In the genomic region with DNA sequence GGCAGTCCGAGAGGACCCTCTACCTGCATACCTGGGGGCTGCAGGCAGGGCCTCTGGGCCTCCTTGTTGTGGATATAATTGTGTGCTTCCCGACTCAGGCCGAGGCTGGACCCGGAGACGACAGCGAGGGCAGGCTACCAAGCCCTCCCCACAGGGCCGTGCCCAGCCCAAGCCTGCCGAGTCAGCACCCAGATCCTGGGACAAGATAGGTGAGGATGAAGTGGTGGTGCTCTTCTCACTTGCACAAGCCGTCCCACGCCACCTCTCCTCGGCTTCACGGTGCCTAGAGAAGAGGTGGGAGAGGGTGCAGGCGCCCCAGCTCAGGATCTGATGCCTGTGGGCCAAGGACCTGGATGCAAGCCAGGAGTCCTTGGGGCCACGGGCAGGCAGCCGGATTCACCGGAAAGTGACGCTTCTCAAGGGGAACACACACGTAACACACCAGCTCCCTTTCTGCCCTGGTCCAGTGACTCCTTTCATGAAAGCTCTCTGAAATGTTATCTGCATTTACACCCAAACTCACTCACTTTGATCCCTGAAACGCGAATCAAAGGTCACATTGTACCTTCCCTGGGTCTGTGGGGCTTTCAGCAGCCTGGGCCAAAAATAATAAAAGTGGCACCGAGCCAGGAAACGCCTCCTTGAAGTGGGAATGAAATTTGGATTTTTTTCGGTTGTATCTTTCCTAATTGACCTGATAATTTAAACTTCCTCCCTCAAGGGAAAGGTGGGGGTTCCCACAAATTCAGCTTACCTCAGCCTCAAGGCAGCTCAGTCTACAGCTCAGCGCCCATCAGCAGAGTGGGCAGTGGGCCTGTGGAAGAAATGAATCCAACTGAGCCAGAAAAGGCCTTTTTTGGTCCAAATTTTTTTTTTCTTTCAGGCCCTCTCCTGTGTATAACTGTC, we compare ENCODE assay signal across 8 cellular contexts. TPM values are rescaled to one million over a fixed set of nuclear protein-coding genes. Genes with fewer than 3 reads are reported as not detected.
DNase-seq lines count a peak whose midpoint lies in the region; ATAC-seq and TF ChIP-seq lines count a peak whose summit lies in the region.

No MANE protein-coding gene starts in this region.

- H4K20me1 ChIP-seq in BLaER1, result peaks cover 38% of the 10 kb centered on the region
- no peaks in the 10 kb centered on the region; the same call in 1 of the 2 replicates for H4K20me1 ChIP-seq in PC-9 (ENCODE audit: insufficient read depth)

- no peaks in the 10 kb centered on the region for H3K27me3 Mint-ChIP-seq in activated T-helper 17 cell treated with anti-CD3 and anti-CD28 coated beads, Interleukin-2, amount 50 U/mL, for 72 hours
- H3K27me3 Mint-ChIP-seq in type B pancreatic cell, result no peaks in the 10 kb centered on the region

- H3K9me3 ChIP-seq in BLaER1 (no peaks in the 10 kb centered on the region), PC-9 (ENCODE audit: insufficient read depth, low read depth) (no peaks in the 10 kb centered on the region)

- H3K36me3 ChIP-seq in BLaER1 (peaks cover 28% of the 10 kb centered on the region), PC-9 (ENCODE audit: low read depth) (no peaks in the 10 kb centered on the region)

- ATAC-seq in GM19035 (IDR thresholded peaks at IDR 0.05; ENCODE audit: unreplicated experiment) (peak; percentile 21), HG03439 (IDR thresholded peaks at IDR 0.05; ENCODE audit: unreplicated experiment) (peak; percentile 19), omental fat pad (ENCODE audit: low FRiP score) (peak; percentile 42)
- ATAC-seq in activated T-helper 17 cell treated with anti-CD3 and anti-CD28 coated beads, Interleukin-2, amount 50 U/mL, for 72 hours (replicated peaks), result peak; percentile 47

- TSS peak; percentile 48 for BruUV-seq in PC-9 (replicated peaks; lab: Mats Ljungman, UMichigan)

- peak overlapping the region; percentile 92 for H3K27ac ChIP-seq in BLaER1
- H3K27ac ChIP-seq in PC-9, result peak overlapping the region; percentile 18; the same call in 1 of the 2 replicates

- H3K27me3 ChIP-seq in BLaER1, result no peaks in the 10 kb centered on the region
- no peaks in the 10 kb centered on the region for H3K27me3 ChIP-seq in PC-9 (ENCODE audit: insufficient read depth, low read depth)

- intact Hi-C loops in PC-9 (cut with micrococcal nuclease; ENCODE audit: unreplicated experiment), result loop anchor here (2.0 kb wide), 1 partner anchor 25 kb away; no protein-coding TSS in a partner anchor

- no peaks in the 10 kb centered on the region for H3K9me2 ChIP-seq in PC-9 (ENCODE audit: insufficient read depth)

- H2AFZ ChIP-seq in PC-9, result peak overlapping the region; percentile 82

- no peak for TF ChIP-seq CTCF in PC-9 (conservative IDR thresholded peaks at IDR 0.05)
- TF ChIP-seq CTCF in omental fat pad (IDR thresholded peaks at IDR 0.05), result no peak
- no peak for TF ChIP-seq CTCF in type B pancreatic cell (conservative IDR thresholded peaks at IDR 0.05)

- H3K4me3 Mint-ChIP-seq in activated T-helper 17 cell treated with anti-CD3 and anti-CD28 coated beads, Interleukin-2, amount 50 U/mL, for 72 hours, result peak overlapping the region; percentile 97
- peak overlapping the region; percentile 96 for H3K4me3 Mint-ChIP-seq in type B pancreatic cell

- DNase-seq in PC-9, result peak; percentile 47 to 51
- DNase-seq in foreskin melanocyte, result peak; percentile 35
- DNase-seq in omental fat pad (ENCODE audit: low spot score), result no peak
- DNase-seq in type B pancreatic cell (ENCODE audit: extremely low spot score, unreplicated experiment), result peak; percentile 24

- H3K4me2 ChIP-seq in BLaER1 (peak overlapping the region; percentile 90), PC-9 (peak overlapping the region; percentile 89)

- H3K4me1 ChIP-seq in BLaER1 (peaks cover 30% of the 10 kb centered on the region), PC-9 (replicated peaks; ENCODE audit: insufficient read depth) (peaks cover 25% of the 10 kb centered on the region)

- peak overlapping the region; percentile 93 for H3K4me3 ChIP-seq in BLaER1
- H3K4me3 ChIP-seq in PC-9, result peak overlapping the region; percentile 96

- peaks cover 19% of the 10 kb centered on the region for H3K36me3 Mint-ChIP-seq in activated T-helper 17 cell treated with anti-CD3 and anti-CD28 coated beads, Interleukin-2, amount 50 U/mL, for 72 hours (ENCODE audit: low read depth)
- H3K36me3 Mint-ChIP-seq in type B pancreatic cell, result peaks cover 3% of the 10 kb centered on the region

- peak overlapping the region; percentile 96 for H3K9ac ChIP-seq in BLaER1

- H3F3A ChIP-seq in PC-9 (ENCODE audit: insufficient read depth, low read depth), result no peaks in the 10 kb centered on the region; the same call in 1 of the 2 replicates

- peaks cover 28% of the 10 kb centered on the region for H3K4me1 Mint-ChIP-seq in activated T-helper 17 cell treated with anti-CD3 and anti-CD28 coated beads, Interleukin-2, amount 50 U/mL, for 72 hours
- peaks cover 22% of the 10 kb centered on the region for H3K4me1 Mint-ChIP-seq in type B pancreatic cell (ENCODE audit: unreplicated experiment)

- peak overlapping the region; percentile 96 for H3K27ac Mint-ChIP-seq in activated T-helper 17 cell treated with anti-CD3 and anti-CD28 coated beads, Interleukin-2, amount 50 U/mL, for 72 hours
- peak overlapping the region; percentile 89 for H3K27ac Mint-ChIP-seq in type B pancreatic cell

- no peaks in the 10 kb centered on the region for H3K9me3 Mint-ChIP-seq in activated T-helper 17 cell treated with anti-CD3 and anti-CD28 coated beads, Interleukin-2, amount 50 U/mL, for 72 hours
- no peaks in the 10 kb centered on the region for H3K9me3 Mint-ChIP-seq in type B pancreatic cell

- H3K79me2 ChIP-seq in PC-9 (ENCODE audit: low read depth), result peaks cover 51% of the 10 kb centered on the region

- POLR2A ChIA-PET in PC-9 (lab: Charles Lee; ENCODE audit: unreplicated experiment), result interaction anchor here (0.7 kb wide), 1 partner anchor 20 kb away, joined by 3 read pairs; no protein-coding TSS in a partner anchor

- CTCF ChIA-PET in PC-9 (lab: Charles Lee), result no interaction called here

RNA-seq across cellular contexts. Expression of gene GNB1L, which starts 1.1 kb away (rescaled TPM):
- total RNA-seq in PC-9 (2021), result 10.3 and 13.9 TPM in 2 replicates
- 10 to 100 TPM; 10.8 to 14.4 TPM for total RNA-seq in activated T-helper 17 cell treated with anti-CD3 and anti-CD28 coated beads, Interleukin-2, amount 50 U/mL, for 72 hours
- total RNA-seq in omental fat pad, result 1 to 10 TPM; 4.3 to 7.6 (median 6.1) TPM
- 7.5 and 7.7 TPM in 2 replicates for total RNA-seq in type B pancreatic cell (ENCODE audit: low replicate concordance)

RNA-seq across cellular contexts. Expression of gene RTL10, which starts 1.1 kb away (rescaled TPM):
- total RNA-seq in PC-9 (2021), result 20.9 and 23.5 TPM in 2 replicates
- total RNA-seq in activated T-helper 17 cell treated with anti-CD3 and anti-CD28 coated beads, Interleukin-2, amount 50 U/mL, for 72 hours, result 10 to 100 TPM; 13.0 to 16.4 TPM
- total RNA-seq in omental fat pad, result 10 to 100 TPM in 3 of 4 donors, 1 to 10 TPM in 1; 7.6 to 12.6 (median 10.4) TPM
- 28.8 and 39.1 TPM in 2 replicates for total RNA-seq in type B pancreatic cell (ENCODE audit: low replicate concordance)
